In genomic region chr15:101481381-101481705, GRCh38 we compare ENCODE assay signal across 14 cellular contexts.
"Had no signal": no experiment of that assay in that cellular context is flagged by ENCODE, and none has a peak within 500 bp of the region (broad histone marks: within the 10 kb centered on the region; RNA-seq: fewer than 3 reads in every experiment).

No MANE protein-coding gene starts in this region.

- DNase-seq: activated CD4-positive, alpha-beta T cell treated with anti-CD3 and anti-CD28 coated beads for 1 hour; activated CD4-positive, alpha-beta T cell treated with anti-CD3 and anti-CD28 coated beads, Interleukin-2, amount 50 U/mL, for 48 hours; activated T-cell treated with anti-CD3 and anti-CD28 coated beads, Interleukin-2, amount 50 U/mL, for 48 hours; effector memory CD4-positive, alpha-beta T cell; hypothalamus; immature natural killer cell; left colon; nephron progenitor cell; SJCRH30; stimulated activated CD4-positive, alpha-beta T cell treated with anti-CD3 and anti-CD28 coated beads, Interleukin-4, amount 100 ng/mL, for 1 hour; SW 1271 had no signal

- H3K4me1 ChIP-seq: SJCRH30, tibial nerve had no signal

- H3K9me3 ChIP-seq: ovary, SJCRH30, tibial nerve had no signal

- H3K27me3 ChIP-seq: ovary, tibial nerve had no signal

- H3K4me3 ChIP-seq: coronary artery, ovary, SJCRH30, tibial nerve had no signal

- H3K27ac ChIP-seq: coronary artery, ovary, SJCRH30, tibial nerve had no signal

- H3K36me3 ChIP-seq: ovary, SJCRH30, tibial nerve had no signal
